ENCODE assay signal across 20 cellular contexts in genomic region chr3:55285156-55285555, GRCh38.
"Had no signal": no experiment of that assay in that cellular context is flagged by ENCODE, and none has a peak within 500 bp of the region (broad histone marks: within the 10 kb centered on the region; RNA-seq: fewer than 3 reads in every experiment).

No MANE protein-coding gene starts in this region.

- H3K9me3 ChIP-seq: ascending aorta, breast epithelium, tibial nerve had no signal

- H3K4me1 ChIP-seq: ascending aorta, breast epithelium, foreskin keratinocyte, parathyroid adenoma, tibial nerve had no signal

- H2AFZ ChIP-seq: parathyroid adenoma had no signal

- H3K36me3 ChIP-seq: ascending aorta, breast epithelium, tibial nerve, WERI-Rb-1 had no signal

- H3K27ac Mint-ChIP-seq: activated T-cell treated with anti-CD3 and anti-CD28 coated beads, Interleukin-2, amount 50 U/mL, for 72 hours; naive thymus-derived CD4-positive, alpha-beta T cell had no signal

- H3K36me3 Mint-ChIP-seq: naive thymus-derived CD4-positive, alpha-beta T cell had no signal

- H3K27me3 Mint-ChIP-seq: naive thymus-derived CD4-positive, alpha-beta T cell had no signal

- H3K27me3 ChIP-seq: ascending aorta, breast epithelium, foreskin keratinocyte, tibial nerve had no signal

- H3K9ac ChIP-seq: parathyroid adenoma had no signal

- H3K4me3 ChIP-seq: ascending aorta, breast epithelium, coronary artery, tibial nerve had no signal

- DNase-seq: activated CD4-positive, alpha-beta T cell treated with anti-CD3 and anti-CD28 coated beads for 1 hour; activated CD4-positive, alpha-beta T cell treated with anti-CD3 and anti-CD28 coated beads, Interleukin-2, amount 50 U/mL, for 4 hours; activated effector memory CD4-positive, alpha-beta T cell treated with anti-CD3 and anti-CD28 coated beads, Interleukin-2, amount 50 U/mL, for 16 hours; activated naive CD4-positive, alpha-beta T cell treated with anti-CD3 and anti-CD28 coated beads, Interleukin-2, amount 50 U/mL, for 16 hours; activated T-cell treated with anti-CD3 and anti-CD28 coated beads, Interleukin-2, amount 50 U/mL, for 72 hours; foreskin keratinocyte; hippocampal formation; left cardiac atrium; mesenchymal stem cell; naive thymus-derived CD4-positive, alpha-beta T cell; stimulated activated CD4-positive, alpha-beta T cell treated with anti-CD3 and anti-CD28 coated beads, Interleukin-1b, Interleukin-23, amount 100 ng/mL, for 48 hours; stimulated activated CD8-positive, alpha-beta memory T cell treated with anti-CD3 and anti-CD28 coated beads, Interleukin-4, amount 100 ng/mL, for 48 hours; stimulated activated naive CD4-positive, alpha-beta T cell; T-helper 2 cell; WERI-Rb-1 had no signal

- H3K4me3 Mint-ChIP-seq: activated T-cell treated with anti-CD3 and anti-CD28 coated beads, Interleukin-2, amount 50 U/mL, for 72 hours; naive thymus-derived CD4-positive, alpha-beta T cell had no signal

- H3K4me1 Mint-ChIP-seq: naive thymus-derived CD4-positive, alpha-beta T cell had no signal

- ATAC-seq: activated T-cell treated with anti-CD3 and anti-CD28 coated beads, Interleukin-2, amount 50 U/mL, for 72 hours; foreskin keratinocyte; left cardiac atrium; naive thymus-derived CD4-positive, alpha-beta T cell had no signal

- H3K79me2 ChIP-seq: parathyroid adenoma had no signal

- H3K27ac ChIP-seq: ascending aorta, breast epithelium, coronary artery, foreskin keratinocyte, parathyroid adenoma, tibial nerve, WERI-Rb-1 had no signal
